In genomic region chr18:9743200-9744016, GRCh38 we compare ENCODE assay signal across 8 cellular contexts. TPM values are rescaled to one million over a fixed set of nuclear protein-coding genes. Genes with fewer than 3 reads are reported as not detected.
DNase-seq lines count a peak whose midpoint lies in the region; TF ChIP-seq lines count a peak whose summit lies in the region.

No MANE protein-coding gene starts in this region.

- H3K36me3 ChIP-seq in A673 (ENCODE audit: insufficient read depth, low read length, poor library complexity, severe bottlenecking): no peaks in the 10 kb centered on the region
- H3K36me3 ChIP-seq in HUES6 (ENCODE audit: control insufficient read depth, insufficient read depth, low read length): no peaks in the 10 kb centered on the region
- H3K36me3 ChIP-seq in testis (ENCODE audit: low read depth, missing control alignments): no peaks in the 10 kb centered on the region
- no peaks in the 10 kb centered on the region for H3K36me3 ChIP-seq in prostate gland

- 88 to 89% methylated on average over 11 of the region's 11 CpGs for WGBS in testis, 2 donors
- 71% methylated on average over 11 of the region's 11 CpGs for WGBS in prostate gland

- in situ Hi-C loops in astrocyte of the cerebellum (cut with HindIII; ENCODE audit: low sequenced_read_pairs): no loop called here

- no peaks in the 10 kb centered on the region for H3K4me1 Mint-ChIP-seq in activated T-helper 1 cell treated with anti-CD3 and anti-CD28 coated beads, Interleukin-12 subunit alpha, Interleukin-12 subunit beta, Interleukin-2, Interleukin-4 antibody, amounts not matched to agents 30 ng/mL and 10 ng/mL and 1 ng/mL, durations not matched to agents 14 hours and 24 hours and 36 hours (ENCODE audit: low read depth)

- CTCF ChIA-PET in A673 (lab: Charles Lee): no interaction called here

- no peak overlapping the region for H3K27ac Mint-ChIP-seq in activated T-helper 1 cell treated with anti-CD3 and anti-CD28 coated beads, Interleukin-12 subunit alpha, Interleukin-12 subunit beta, Interleukin-2, Interleukin-4 antibody, amounts not matched to agents 30 ng/mL and 10 ng/mL and 1 ng/mL, durations not matched to agents 14 hours and 24 hours and 36 hours

- TF ChIP-seq CTCF in A673 (conservative IDR thresholded peaks at IDR 0.05; ENCODE audit: low read depth, low read length) (no peak), astrocyte of the cerebellum (IDR thresholded peaks at IDR 0.05; ENCODE audit: low read depth, low read length, missing control alignments) (no peak), testis (IDR thresholded peaks at IDR 0.05) (no peak), prostate gland (IDR thresholded peaks at IDR 0.05) (no peak)

- intact Hi-C loops in A673 (cut with micrococcal nuclease; ENCODE audit: unreplicated experiment) (no loop called here), testis (cut with DNase I; ENCODE audit: low total_unique reads) (no loop called here), prostate gland (cut with DNase I) (no loop called here)
- intact Hi-C loops in activated T-helper 1 cell treated with anti-CD3 and anti-CD28 coated beads, Interleukin-12 subunit alpha, Interleukin-12 subunit beta, Interleukin-2, Interleukin-4 antibody, amounts not matched to agents 30 ng/mL and 10 ng/mL and 1 ng/mL, durations not matched to agents 14 hours and 24 hours and 36 hours (cut with micrococcal nuclease): no loop called here

- H3K27ac ChIP-seq in A673 (ENCODE audit: low read depth, low read length, poor library complexity, severe bottlenecking) (no peak overlapping the region), HUES6 (ENCODE audit: low read depth, low read length) (peak overlapping the region; percentile 68), testis (peak overlapping the region in 1 of 2 donors; percentile 46), prostate gland (no peak overlapping the region)

- DNase-seq in A673 (ENCODE audit: low spot score) (peak; percentile 73), astrocyte of the cerebellum (ENCODE audit: low read depth) (peak; percentile 90), kidney tubule cell (ENCODE audit: low spot score) (peak; percentile 97), testis (no peak), DMS114 treated with DMSO at 0.1 percent for 48 hours (lab: John Stamatoyannopoulos, UW; ENCODE audit: unreplicated experiment) (no peak), prostate gland (ENCODE audit: low spot score) (no peak)
- DNase-seq in activated T-helper 1 cell treated with anti-CD3 and anti-CD28 coated beads, Interleukin-12 subunit alpha, Interleukin-12 subunit beta, Interleukin-2, Interleukin-4 antibody, amounts not matched to agents 30 ng/mL and 10 ng/mL and 1 ng/mL, durations not matched to agents 14 hours and 24 hours and 36 hours (ENCODE audit: low spot score): no peak

- BruUV-seq in A673 (replicated peaks; lab: Mats Ljungman, UMichigan): no TSS peak

- H3K4me3 Mint-ChIP-seq in activated T-helper 1 cell treated with anti-CD3 and anti-CD28 coated beads, Interleukin-12 subunit alpha, Interleukin-12 subunit beta, Interleukin-2, Interleukin-4 antibody, amounts not matched to agents 30 ng/mL and 10 ng/mL and 1 ng/mL, durations not matched to agents 14 hours and 24 hours and 36 hours: no peak overlapping the region

- H3K36me3 Mint-ChIP-seq in activated T-helper 1 cell treated with anti-CD3 and anti-CD28 coated beads, Interleukin-12 subunit alpha, Interleukin-12 subunit beta, Interleukin-2, Interleukin-4 antibody, amounts not matched to agents 30 ng/mL and 10 ng/mL and 1 ng/mL, durations not matched to agents 14 hours and 24 hours and 36 hours (ENCODE audit: low read depth): no peaks in the 10 kb centered on the region

- H3K9me3 ChIP-seq in A673 (ENCODE audit: low read depth, low read length, poor library complexity, severe bottlenecking): no peaks in the 10 kb centered on the region
- H3K9me3 ChIP-seq in HUES6 (ENCODE audit: control insufficient read depth, insufficient read depth, low read depth, low read length): no peaks in the 10 kb centered on the region
- H3K9me3 ChIP-seq in testis: no peaks in the 10 kb centered on the region
- H3K9me3 ChIP-seq in prostate gland: no peaks in the 10 kb centered on the region

- peaks cover 15% of the 10 kb centered on the region for H3K4me1 ChIP-seq in A673 (ENCODE audit: insufficient read depth, low read length, poor library complexity, severe bottlenecking)
- peaks cover 41% of the 10 kb centered on the region for H3K4me1 ChIP-seq in HUES6 (ENCODE audit: control insufficient read depth, insufficient read depth, low read length)
- H3K4me1 ChIP-seq in testis: peaks cover 20% of the 10 kb centered on the region
- H3K4me1 ChIP-seq in prostate gland (replicated peaks): no peaks in the 10 kb centered on the region

- H3K4me3 ChIP-seq in A673 (ENCODE audit: low read depth, low read length, poor library complexity, severe bottlenecking): no peak overlapping the region
- peak overlapping the region; percentile 33; the same call in 1 of the 2 replicates for H3K4me3 ChIP-seq in HUES6 (ENCODE audit: low read depth, low read length)
- no peak overlapping the region for H3K4me3 ChIP-seq in astrocyte of the cerebellum (ENCODE audit: low read depth, low read length)
- no peak overlapping the region for H3K4me3 ChIP-seq in testis
- H3K4me3 ChIP-seq in prostate gland: peak overlapping the region in 1 of 2 donors; percentile 24

- H3K27me3 Mint-ChIP-seq in activated T-helper 1 cell treated with anti-CD3 and anti-CD28 coated beads, Interleukin-12 subunit alpha, Interleukin-12 subunit beta, Interleukin-2, Interleukin-4 antibody, amounts not matched to agents 30 ng/mL and 10 ng/mL and 1 ng/mL, durations not matched to agents 14 hours and 24 hours and 36 hours (ENCODE audit: insufficient read depth): peaks cover 20% of the 10 kb centered on the region

- H3K9ac ChIP-seq in HUES6 (ENCODE audit: low read length): peak overlapping the region; percentile 42

- no peak for TF ChIP-seq POLR2A in testis (IDR thresholded peaks at IDR 0.05)
- no peak for TF ChIP-seq POLR2A in prostate gland (IDR thresholded peaks at IDR 0.05)

- POLR2A ChIA-PET in A673 (lab: Charles Lee; ENCODE audit: low non-redundant PET): no interaction called here

- no peaks in the 10 kb centered on the region for H3K9me3 Mint-ChIP-seq in activated T-helper 1 cell treated with anti-CD3 and anti-CD28 coated beads, Interleukin-12 subunit alpha, Interleukin-12 subunit beta, Interleukin-2, Interleukin-4 antibody, amounts not matched to agents 30 ng/mL and 10 ng/mL and 1 ng/mL, durations not matched to agents 14 hours and 24 hours and 36 hours

- H3K27me3 ChIP-seq in A673 (replicated peaks; ENCODE audit: insufficient read depth, low read depth, low read length, poor library complexity) (no peaks in the 10 kb centered on the region), HUES6 (ENCODE audit: control insufficient read depth, insufficient read depth, low read length) (no peaks in the 10 kb centered on the region), testis (no peaks in the 10 kb centered on the region), prostate gland (replicated peaks; ENCODE audit: insufficient read depth) (no peaks in the 10 kb centered on the region)

RNA-seq across cellular contexts. Expression of gene RAB31, which starts 35.3 kb away (rescaled TPM):
- total RNA-seq in A673 (2021) (6.1 and 8.1 TPM in 2 replicates), testis (100 to 1,000 TPM in 1 of 2 donors, 10 to 100 TPM in 1; 75.9 to 110 TPM), prostate gland (10 to 100 TPM in 1 of 2 donors, 1 to 10 TPM in 1; 7.7 to 86.9 TPM)
- 81.5 TPM for polyA plus RNA-seq in testis (ENCODE audit: insufficient read depth, low read depth, low replicate concordance)
- 0.13 and 0.78 TPM in 2 replicates for total RNA-seq in activated T-helper 1 cell treated with anti-CD3 and anti-CD28 coated beads, Interleukin-12 subunit alpha, Interleukin-12 subunit beta, Interleukin-2, Interleukin-4 antibody, amounts not matched to agents 30 ng/mL and 10 ng/mL and 1 ng/mL, durations not matched to agents 14 hours and 24 hours and 36 hours

Comparison
In these comparisons a context has a peak if more than half of its experiments do, and no peak if none do; other contexts are left out.
1. DNase-seq: peak in A673 (single experiment), astrocyte of the cerebellum (single experiment) and kidney tubule cell (single experiment); none in testis (single experiment), activated T-helper 1 cell treated with anti-CD3 and anti-CD28 coated beads, Interleukin-12 subunit alpha, Interleukin-12 subunit beta, Interleukin-2, Interleukin-4 antibody, amounts not matched to agents 30 ng/mL and 10 ng/mL and 1 ng/mL, durations not matched to agents 14 hours and 24 hours and 36 hours (single experiment), DMS114 treated with DMSO at 0.1 percent for 48 hours (single experiment) and prostate gland (single experiment).